ENCODE assay signal across 14 cellular contexts in the genomic region with DNA sequence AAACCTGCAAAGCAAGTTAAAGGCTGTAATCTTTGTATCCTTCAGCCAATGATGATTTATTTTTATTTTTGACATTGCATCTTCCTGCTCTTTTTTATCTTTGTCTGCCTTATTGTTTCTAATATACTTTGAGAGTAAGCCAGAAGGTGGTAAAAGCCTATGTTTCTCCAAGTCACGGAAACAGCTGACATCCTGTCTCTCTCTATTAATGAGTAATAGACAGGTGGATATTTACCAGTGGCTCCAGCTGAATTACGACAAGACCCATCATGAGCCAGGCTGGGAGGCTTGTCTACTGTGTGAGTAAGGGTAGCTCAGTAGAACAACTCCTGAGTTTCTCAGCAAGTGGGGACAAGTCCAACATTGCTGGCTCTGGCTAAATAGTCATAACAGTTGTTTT.
A peak's percentile ranks its signal among the peaks of the same experiment; 100 is the strongest.
DNase-seq lines count a peak whose midpoint lies in the region; ATAC-seq and TF ChIP-seq lines count a peak whose summit lies in the region.
"Had no signal": no experiment of that assay in that cellular context is flagged by ENCODE, and none has a peak within 500 bp of the region (broad histone marks: within the 10 kb centered on the region; RNA-seq: fewer than 3 reads in every experiment).

No MANE protein-coding gene starts in this region.

- H3K27me3 Mint-ChIP-seq in activated CD8-positive, alpha-beta T cell treated with anti-CD3 and anti-CD28 coated beads, Interleukin-2, amount 10 ng/mL, durations not matched to agents 7 days and 5 days (ENCODE audit: low read depth), result peaks cover 1% of the 10 kb centered on the region
- H3K27me3 Mint-ChIP-seq: activated CD4-positive, alpha-beta memory T cell treated with anti-CD3 and anti-CD28 coated beads, Interleukin-2, amount 10 ng/mL, durations not matched to agents 7 days and 5 days had no signal

- no peaks in the 10 kb centered on the region for H3K36me3 Mint-ChIP-seq in activated CD8-positive, alpha-beta T cell treated with anti-CD3 and anti-CD28 coated beads, Interleukin-2, amount 10 ng/mL, durations not matched to agents 7 days and 5 days (ENCODE audit: low read depth)

- peak; percentile 4 for DNase-seq in ELR (ENCODE audit: low read depth)
- DNase-seq in NCI-H1694 treated with DMSO at 0.1 percent for 48 hours (lab: John Stamatoyannopoulos, UW), result peak; percentile 46
- DNase-seq in epithelial cell of proximal tubule (ENCODE audit: low read depth), result peak; percentile 46
- DNase-seq in pulmonary artery endothelial cell (ENCODE audit: low read depth, low spot score), result peak; percentile 80
- DNase-seq in NCI-H510A (lab: John Stamatoyannopoulos, UW), result no peak
- no peak for DNase-seq in omental fat pad (ENCODE audit: low spot score)
- no peak for DNase-seq in activated CD8-positive, alpha-beta T cell treated with anti-CD3 and anti-CD28 coated beads, Interleukin-2, amount 10 ng/mL, durations not matched to agents 7 days and 5 days
- no peak for DNase-seq in COLO829 (ENCODE audit: low spot score)
- DNase-seq: activated CD4-positive, alpha-beta memory T cell treated with anti-CD3 and anti-CD28 coated beads, Interleukin-2, amount 10 ng/mL, durations not matched to agents 7 days and 5 days; activated effector memory CD4-positive, alpha-beta T cell treated with anti-CD3 and anti-CD28 coated beads, Interleukin-2, amount 50 U/mL, for 16 hours; brain microvascular endothelial cell; NCI-H226; stimulated activated naive CD8-positive, alpha-beta T cell treated with anti-CD3 and anti-CD28 coated beads, Interleukin-15, amount 100 ng/mL, for 72 hours had no signal

- H3K4me1 Mint-ChIP-seq in activated CD8-positive, alpha-beta T cell treated with anti-CD3 and anti-CD28 coated beads, Interleukin-2, amount 10 ng/mL, durations not matched to agents 7 days and 5 days (ENCODE audit: low read depth), result no peaks in the 10 kb centered on the region
- H3K4me1 Mint-ChIP-seq: activated CD4-positive, alpha-beta memory T cell treated with anti-CD3 and anti-CD28 coated beads, Interleukin-2, amount 10 ng/mL, durations not matched to agents 7 days and 5 days; stimulated activated naive CD8-positive, alpha-beta T cell treated with anti-CD3 and anti-CD28 coated beads, Interleukin-15, amount 100 ng/mL, for 72 hours had no signal

- no peak overlapping the region for H3K4me3 Mint-ChIP-seq in activated CD8-positive, alpha-beta T cell treated with anti-CD3 and anti-CD28 coated beads, Interleukin-2, amount 10 ng/mL, durations not matched to agents 7 days and 5 days
- H3K4me3 Mint-ChIP-seq: activated CD4-positive, alpha-beta memory T cell treated with anti-CD3 and anti-CD28 coated beads, Interleukin-2, amount 10 ng/mL, durations not matched to agents 7 days and 5 days; stimulated activated naive CD8-positive, alpha-beta T cell treated with anti-CD3 and anti-CD28 coated beads, Interleukin-15, amount 100 ng/mL, for 72 hours had no signal

- POLR2A ChIA-PET in activated CD8-positive, alpha-beta T cell treated with anti-CD3 and anti-CD28 coated beads, Interleukin-2, amount 10 ng/mL, durations not matched to agents 7 days and 5 days (lab: Charles Lee), result no interaction called here

- CTCF ChIA-PET in activated CD8-positive, alpha-beta T cell treated with anti-CD3 and anti-CD28 coated beads, Interleukin-2, amount 10 ng/mL, durations not matched to agents 7 days and 5 days (lab: Charles Lee), result no interaction called here

- TF ChIP-seq CTCF in epithelial cell of proximal tubule (conservative IDR thresholded peaks at IDR 0.05; ENCODE audit: low read depth, low read length), result no peak
- TF ChIP-seq CTCF in omental fat pad (IDR thresholded peaks at IDR 0.05), result no peak

- ATAC-seq in omental fat pad (ENCODE audit: low FRiP score), result no peak
- ATAC-seq in activated CD8-positive, alpha-beta T cell treated with anti-CD3 and anti-CD28 coated beads, Interleukin-2, amount 10 ng/mL, durations not matched to agents 7 days and 5 days, result no peak
- ATAC-seq: K562; stimulated activated naive CD8-positive, alpha-beta T cell treated with anti-CD3 and anti-CD28 coated beads, Interleukin-15, amount 100 ng/mL, for 72 hours had no signal

- H3K9me3 Mint-ChIP-seq in activated CD8-positive, alpha-beta T cell treated with anti-CD3 and anti-CD28 coated beads, Interleukin-2, amount 10 ng/mL, durations not matched to agents 7 days and 5 days (ENCODE audit: insufficient read depth), result no peaks in the 10 kb centered on the region
- H3K9me3 Mint-ChIP-seq: activated CD4-positive, alpha-beta memory T cell treated with anti-CD3 and anti-CD28 coated beads, Interleukin-2, amount 10 ng/mL, durations not matched to agents 7 days and 5 days; stimulated activated naive CD8-positive, alpha-beta T cell treated with anti-CD3 and anti-CD28 coated beads, Interleukin-15, amount 100 ng/mL, for 72 hours had no signal

- no peak overlapping the region for H3K4me3 ChIP-seq in epithelial cell of proximal tubule (ENCODE audit: low read depth, low read length)
- H3K4me3 ChIP-seq: K562 had no signal

- H3K27ac Mint-ChIP-seq in activated CD8-positive, alpha-beta T cell treated with anti-CD3 and anti-CD28 coated beads, Interleukin-2, amount 10 ng/mL, durations not matched to agents 7 days and 5 days, result no peak overlapping the region
- H3K27ac Mint-ChIP-seq: activated CD4-positive, alpha-beta memory T cell treated with anti-CD3 and anti-CD28 coated beads, Interleukin-2, amount 10 ng/mL, durations not matched to agents 7 days and 5 days; stimulated activated naive CD8-positive, alpha-beta T cell treated with anti-CD3 and anti-CD28 coated beads, Interleukin-15, amount 100 ng/mL, for 72 hours had no signal

Comparison
In these comparisons a context has a peak if more than half of its experiments do, and no peak if none do; other contexts are left out.
1. DNase-seq: peak in ELR (single experiment), NCI-H1694 treated with DMSO at 0.1 percent for 48 hours (single experiment), epithelial cell of proximal tubule (single experiment) and pulmonary artery endothelial cell (single experiment); none in NCI-H510A (single experiment), omental fat pad (single experiment), activated CD8-positive, alpha-beta T cell treated with anti-CD3 and anti-CD28 coated beads, Interleukin-2, amount 10 ng/mL, durations not matched to agents 7 days and 5 days (single experiment) and COLO829 (single experiment).